In the genomic region with DNA sequence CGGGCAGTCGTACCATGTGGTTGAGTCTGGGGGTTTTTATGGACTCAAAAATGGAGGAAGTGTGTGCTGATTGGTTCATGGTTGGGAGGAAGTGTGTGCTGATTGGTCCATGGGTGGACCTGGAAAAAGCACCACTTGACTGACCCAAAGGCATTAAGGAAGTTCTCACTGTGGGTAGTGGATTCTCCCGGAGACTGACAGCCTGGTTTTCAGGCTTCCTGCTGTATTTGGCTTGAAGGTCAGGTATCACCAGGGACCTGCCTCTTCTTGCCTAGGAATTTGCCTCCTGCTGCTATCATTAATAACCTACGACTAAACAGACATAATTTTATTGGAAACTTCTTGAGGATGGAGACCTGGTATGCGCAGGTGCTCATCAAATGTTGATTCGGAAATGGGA, we compare ENCODE assay signal across 32 cellular contexts.
"Had no signal": no experiment of that assay in that cellular context is flagged by ENCODE, and none has a peak within 500 bp of the region (broad histone marks: within the 10 kb centered on the region; RNA-seq: fewer than 3 reads in every experiment).

No MANE protein-coding gene starts in this region.

- H3K27me3 ChIP-seq: ascending aorta, gastrocnemius medialis, heart left ventricle had no signal

- DNase-seq: activated B cell treated with CpG ODN at 0.5 μM for 24 hours; activated CD4-positive, alpha-beta T cell treated with anti-CD3 and anti-CD28 coated beads for 48 hours; activated CD4-positive, alpha-beta T cell treated with anti-CD3 and anti-CD28 coated beads, Interleukin-2, amount 50 U/mL, for 1 hour; activated CD4-positive, alpha-beta T cell treated with anti-CD3 and anti-CD28 coated beads, Interleukin-2, amount 50 U/mL, for 48 hours; activated CD8-positive, alpha-beta memory T cell treated with anti-CD3 and anti-CD28 coated beads for 24 hours; activated CD8-positive, alpha-beta T cell treated with anti-CD3 and anti-CD28 coated beads for 36 hours; activated effector memory CD4-positive, alpha-beta T cell treated with anti-CD3 and anti-CD28 coated beads, Interleukin-2, amount 50 U/mL, for 16 hours; activated naive CD4-positive, alpha-beta T cell treated with anti-CD3 and anti-CD28 coated beads for 36 hours; activated naive CD8-positive, alpha-beta T cell treated with anti-CD3 and anti-CD28 coated beads for 36 hours; activated T-cell treated with anti-CD3 and anti-CD28 coated beads, Interleukin-2, amount 50 U/mL, for 1 hour; activated T-cell treated with anti-CD3 and anti-CD28 coated beads, Interleukin-2, amount 50 U/mL, for 48 hours; cortex of kidney; dermis blood vessel endothelial cell; effector CD4-positive, alpha-beta T cell; effector memory CD8-positive, alpha-beta T cell; foreskin fibroblast; gastrocnemius medialis; glutamatergic neuron; heart left ventricle; T-helper 1 cell; T-helper 17 cell; T1000; WERI-Rb-1 had no signal

- H3K9me3 Mint-ChIP-seq: activated B cell treated with CpG ODN at 0.5 μM for 24 hours; activated CD8-positive, alpha-beta T cell treated with anti-CD3 and anti-CD28 coated beads for 36 hours; activated naive CD4-positive, alpha-beta T cell treated with anti-CD3 and anti-CD28 coated beads for 36 hours; activated naive CD4-positive, alpha-beta T cell treated with anti-CD3 and anti-CD28 coated beads, Interleukin-2, amount 50 U/mL, for 24 hours; activated T-helper 1 cell treated with anti-CD3 and anti-CD28 coated beads, Interleukin-12 subunit alpha, Interleukin-12 subunit beta, Interleukin-2, Interleukin-4 antibody, amounts not matched to agents 30 ng/mL and 10 ng/mL and 1 ng/mL, durations not matched to agents 14 hours and 24 hours and 36 hours; activated T-helper 2 cell treated with anti-CD3 and anti-CD28 coated beads, Interferon-gamma antibody, Interleukin-2, Interleukin-4, amounts not matched to agents 10 μg/mL and 5 μg/mL and 100 μg/mL, durations not matched to agents 14 hours and 24 hours and 36 hours; effector memory CD8-positive, alpha-beta T cell; T-helper 2 cell treated with Interferon-gamma antibody and Interleukin-4, amounts not matched to agents 5 μg/mL and 100 μg/mL, for 36 hours had no signal

- H3K4me3 Mint-ChIP-seq: activated B cell treated with CpG ODN at 0.5 μM for 24 hours; activated CD8-positive, alpha-beta T cell treated with anti-CD3 and anti-CD28 coated beads for 36 hours; activated naive CD4-positive, alpha-beta T cell treated with anti-CD3 and anti-CD28 coated beads for 36 hours; activated naive CD4-positive, alpha-beta T cell treated with anti-CD3 and anti-CD28 coated beads, Interleukin-2, amount 50 U/mL, for 24 hours; activated naive CD8-positive, alpha-beta T cell treated with anti-CD3 and anti-CD28 coated beads for 36 hours; activated T-helper 1 cell treated with anti-CD3 and anti-CD28 coated beads, Interleukin-12 subunit alpha, Interleukin-12 subunit beta, Interleukin-2, Interleukin-4 antibody, amounts not matched to agents 30 ng/mL and 10 ng/mL and 1 ng/mL, durations not matched to agents 14 hours and 24 hours and 36 hours; brain; effector memory CD8-positive, alpha-beta T cell; T-helper 17 cell; T-helper 2 cell treated with Interferon-gamma antibody and Interleukin-4, amounts not matched to agents 5 μg/mL and 100 μg/mL, for 36 hours had no signal

- H3K27me3 Mint-ChIP-seq: activated B cell treated with CpG ODN at 0.5 μM for 24 hours; activated CD8-positive, alpha-beta T cell treated with anti-CD3 and anti-CD28 coated beads for 36 hours; activated naive CD4-positive, alpha-beta T cell treated with anti-CD3 and anti-CD28 coated beads, Interleukin-2, amount 50 U/mL, for 24 hours; activated naive CD8-positive, alpha-beta T cell treated with anti-CD3 and anti-CD28 coated beads for 36 hours; brain; effector memory CD8-positive, alpha-beta T cell; T-helper 17 cell had no signal

- H3K4me3 ChIP-seq: ascending aorta, gastrocnemius medialis, heart left ventricle had no signal

- H3K4me1 ChIP-seq: ascending aorta had no signal

- FAIRE-seq: colon had no signal

- ATAC-seq: activated CD4-positive, CD25-positive, alpha-beta regulatory T cell treated with anti-CD3 and anti-CD28 coated beads, Interleukin-2, amount 50 U/mL, for 24 hours; activated CD8-positive, alpha-beta T cell treated with anti-CD3 and anti-CD28 coated beads for 36 hours; effector memory CD8-positive, alpha-beta T cell; esophagus mucosa; gastrocnemius medialis; heart left ventricle; T-helper 17 cell had no signal

- H3K4me1 Mint-ChIP-seq: activated naive CD4-positive, alpha-beta T cell treated with anti-CD3 and anti-CD28 coated beads, Interleukin-2, amount 50 U/mL, for 24 hours; activated naive CD8-positive, alpha-beta T cell treated with anti-CD3 and anti-CD28 coated beads for 36 hours had no signal

- H3K27ac Mint-ChIP-seq: activated B cell treated with CpG ODN at 0.5 μM for 24 hours; activated CD8-positive, alpha-beta T cell treated with anti-CD3 and anti-CD28 coated beads for 36 hours; activated naive CD4-positive, alpha-beta T cell treated with anti-CD3 and anti-CD28 coated beads for 36 hours; activated naive CD4-positive, alpha-beta T cell treated with anti-CD3 and anti-CD28 coated beads, Interleukin-2, amount 50 U/mL, for 24 hours; activated naive CD8-positive, alpha-beta T cell treated with anti-CD3 and anti-CD28 coated beads for 36 hours; activated T-helper 1 cell treated with anti-CD3 and anti-CD28 coated beads, Interleukin-12 subunit alpha, Interleukin-12 subunit beta, Interleukin-2, Interleukin-4 antibody, amounts not matched to agents 30 ng/mL and 10 ng/mL and 1 ng/mL, durations not matched to agents 14 hours and 24 hours and 36 hours; activated T-helper 2 cell treated with anti-CD3 and anti-CD28 coated beads, Interferon-gamma antibody, Interleukin-2, Interleukin-4, amounts not matched to agents 10 μg/mL and 5 μg/mL and 100 μg/mL, durations not matched to agents 14 hours and 24 hours and 36 hours; effector memory CD8-positive, alpha-beta T cell; T-helper 17 cell; T-helper 2 cell treated with Interferon-gamma antibody and Interleukin-4, amounts not matched to agents 5 μg/mL and 100 μg/mL, for 36 hours had no signal

- H3K36me3 ChIP-seq: ascending aorta, gastrocnemius medialis, heart left ventricle, WERI-Rb-1 had no signal

- H3K9me3 ChIP-seq: ascending aorta, gastrocnemius medialis, heart left ventricle had no signal

- H3K27ac ChIP-seq: ascending aorta, gastrocnemius medialis, heart left ventricle, WERI-Rb-1 had no signal
